Comparison of ENCODE assay signal across 11 cellular contexts in genomic region chr14:100533647-100534485, GRCh38. TPM values are rescaled to one million over a fixed set of nuclear protein-coding genes. Genes with fewer than 3 reads are reported as not detected.
A peak's percentile ranks its signal among the peaks of the same experiment; 100 is the strongest.
DNase-seq lines count a peak whose midpoint lies in the region; ATAC-seq and TF ChIP-seq lines count a peak whose summit lies in the region.
"Had no signal": no experiment of that assay in that cellular context is flagged by ENCODE, and none has a peak within 500 bp of the region (broad histone marks: within the 10 kb centered on the region; RNA-seq: fewer than 3 reads in every experiment).

No MANE protein-coding gene starts in this region.

- H3K9me3 ChIP-seq in MG63, result no peaks in the 10 kb centered on the region

- H3K9me3 Mint-ChIP-seq in CD14-positive monocyte, result peaks cover 0 to 4% (median 0%) of the 10 kb centered on the region in 7 donors
- no peaks in the 10 kb centered on the region for H3K9me3 Mint-ChIP-seq in dendritic cell treated with granulocyte-macrophage colony-stimulating factor and Interleukin-4, amounts not matched to agents 40 ng/mL and 50 ng/mL, for 4 days
- H3K9me3 Mint-ChIP-seq: memory B cell had no signal

- peaks cover 11 to 14% of the 10 kb centered on the region in 2 donors for H3K36me3 Mint-ChIP-seq in CD14-positive monocyte
- peaks cover 4% of the 10 kb centered on the region for H3K36me3 Mint-ChIP-seq in dendritic cell treated with granulocyte-macrophage colony-stimulating factor and Interleukin-4, amounts not matched to agents 40 ng/mL and 50 ng/mL, for 4 days (ENCODE audit: low read depth)

- no peak overlapping the region for H3K4me3 ChIP-seq in MG63

- TF ChIP-seq CTCF in CD14-positive monocyte (IDR thresholded peaks at IDR 0.05) (no peak), omental fat pad (IDR thresholded peaks at IDR 0.05) (no peak)

- H3K4me3 Mint-ChIP-seq in CD14-positive monocyte, result peak overlapping the region in 1 of 2 donors; percentile 26
- H3K4me3 Mint-ChIP-seq in dendritic cell treated with granulocyte-macrophage colony-stimulating factor and Interleukin-4, amounts not matched to agents 40 ng/mL and 50 ng/mL, for 4 days, result no peak overlapping the region
- H3K4me3 Mint-ChIP-seq: memory B cell had no signal

- H3K27ac Mint-ChIP-seq in CD14-positive monocyte, result peak overlapping the region in 2 of 7 donors; percentile 31 to 50
- H3K27ac Mint-ChIP-seq in dendritic cell treated with granulocyte-macrophage colony-stimulating factor and Interleukin-4, amounts not matched to agents 40 ng/mL and 50 ng/mL, for 4 days, result peak overlapping the region; percentile 12
- H3K27ac Mint-ChIP-seq: memory B cell had no signal

- no peaks in the 10 kb centered on the region for H3K27me3 ChIP-seq in MG63

- H3K4me1 Mint-ChIP-seq in CD14-positive monocyte, result peaks cover 37% of the 10 kb centered on the region
- H3K4me1 Mint-ChIP-seq in dendritic cell treated with granulocyte-macrophage colony-stimulating factor and Interleukin-4, amounts not matched to agents 40 ng/mL and 50 ng/mL, for 4 days (ENCODE audit: low read depth), result peaks cover 36% of the 10 kb centered on the region
- H3K4me1 Mint-ChIP-seq: memory B cell had no signal

- H3K36me3 ChIP-seq in MG63, result no peaks in the 10 kb centered on the region

- DNase-seq in CD14-positive monocyte (ENCODE audit: low spot score) (peak; percentile 46), MG63 (peak; percentile 13), omental fat pad (ENCODE audit: low spot score) (peak; percentile 19), DMS53 treated with DMSO at 0.1 percent for 48 hours (lab: John Stamatoyannopoulos, UW; ENCODE audit: unreplicated experiment) (no peak), RPMI8226 (no peak)
- DNase-seq: effector CD4-positive, alpha-beta T cell; NCI-H82 had no signal

- intact Hi-C loops in CD14-positive monocyte (cut with micrococcal nuclease), result no loop called here
- intact Hi-C loops in dendritic cell treated with granulocyte-macrophage colony-stimulating factor and Interleukin-4, amounts not matched to agents 40 ng/mL and 50 ng/mL, for 4 days (cut with micrococcal nuclease), result no loop called here

- H3K27me3 Mint-ChIP-seq in CD14-positive monocyte (ENCODE audit: low read depth in 3 of 3), result peaks cover 0 to 17% (median 8%) of the 10 kb centered on the region in 3 donors
- peaks cover 33% of the 10 kb centered on the region for H3K27me3 Mint-ChIP-seq in dendritic cell treated with granulocyte-macrophage colony-stimulating factor and Interleukin-4, amounts not matched to agents 40 ng/mL and 50 ng/mL, for 4 days
- H3K27me3 Mint-ChIP-seq: memory B cell had no signal

- ATAC-seq in omental fat pad (ENCODE audit: low FRiP score), result no peak
- ATAC-seq in HG02885 (IDR thresholded peaks at IDR 0.05; ENCODE audit: poor library complexity, unreplicated experiment), result no peak
- ATAC-seq in HG03108 (IDR thresholded peaks at IDR 0.05; ENCODE audit: unreplicated experiment), result no peak

RNA-seq across cellular contexts. Expression of gene BEGAIN, which starts 53.4 kb away (rescaled TPM):
- polyA plus RNA-seq in CD14-positive monocyte, result under 1 TPM in 1 of 2 donors, not detected in 1; 0.25 TPM
- 2.3 and 8.2 TPM in 2 replicates for total RNA-seq in MG63 (2014; rRNA removed; shearing (Covaris generic); ENCODE audit: low replicate concordance)
- 1 to 10 TPM; 1.0 to 8.6 (median 1.6) TPM for total RNA-seq in omental fat pad

Comparison
In these comparisons a context has a peak if more than half of its experiments do, and no peak if none do; other contexts are left out.
1. DNase-seq: peak in CD14-positive monocyte (single experiment), MG63 (single experiment) and omental fat pad (single experiment); none in DMS53 treated with DMSO at 0.1 percent for 48 hours (single experiment) and RPMI8226 (single experiment).